Comparison of ENCODE assay signal across 8 cellular contexts in genomic region chr6:126804255-126805064, GRCh38.
DNase-seq lines count a peak whose midpoint lies in the region; ATAC-seq and TF ChIP-seq lines count a peak whose summit lies in the region.

No MANE protein-coding gene starts in this region.

- DNase-seq in AML-193 (lab: John Stamatoyannopoulos, UW) (peak; percentile 51 to 71), NCI-H146 treated with DMSO at 0.1 percent for 48 hours (lab: John Stamatoyannopoulos, UW; ENCODE audit: unreplicated experiment) (peak; percentile 27), astrocyte of the cerebellum (ENCODE audit: low read depth) (peak; percentile 39), iPS-NIHi11 (ENCODE audit: low spot score) (peak; percentile 50), type B pancreatic cell (ENCODE audit: extremely low spot score, unreplicated experiment) (no peak), activated gamma-delta T cell (lab: John Stamatoyannopoulos, UW) (no peak)

- H3K27me3 Mint-ChIP-seq in type B pancreatic cell: peaks cover 3% of the 10 kb centered on the region

- no peaks in the 10 kb centered on the region for H3K36me3 Mint-ChIP-seq in type B pancreatic cell

- no peak overlapping the region for H3K27ac Mint-ChIP-seq in type B pancreatic cell

- H3K4me3 Mint-ChIP-seq in type B pancreatic cell: no peak overlapping the region

- H3K4me1 Mint-ChIP-seq in type B pancreatic cell (ENCODE audit: unreplicated experiment): peaks cover 20% of the 10 kb centered on the region

- H3K4me3 ChIP-seq in astrocyte of the cerebellum (ENCODE audit: low read depth, low read length): no peak overlapping the region

- in situ Hi-C loops in astrocyte of the cerebellum (cut with HindIII; ENCODE audit: low sequenced_read_pairs): loop anchor here (10.0 kb wide), 1 partner anchor 310 kb away; the partner anchor contains the start of gene RSPO3

- ATAC-seq in GM18508 (IDR thresholded peaks at IDR 0.05; ENCODE audit: insufficient read depth, unreplicated experiment): peak; percentile 63
- peak; percentile 83 for ATAC-seq in HG02852 (IDR thresholded peaks at IDR 0.05; ENCODE audit: unreplicated experiment)

- TF ChIP-seq CTCF in astrocyte of the cerebellum (IDR thresholded peaks at IDR 0.05; ENCODE audit: low read depth, low read length, missing control alignments): peak; percentile 77
- peak; percentile 82 for TF ChIP-seq CTCF in type B pancreatic cell (conservative IDR thresholded peaks at IDR 0.05)

- H3K9me3 Mint-ChIP-seq in type B pancreatic cell: no peaks in the 10 kb centered on the region

Comparison
In these comparisons a context has a peak if more than half of its experiments do, and no peak if none do; other contexts are left out.
1. DNase-seq: peak in AML-193 (2 of 2), NCI-H146 treated with DMSO at 0.1 percent for 48 hours (single experiment), astrocyte of the cerebellum (single experiment) and iPS-NIHi11 (single experiment); none in type B pancreatic cell (single experiment) and activated gamma-delta T cell (single experiment).